ENCODE assay signal across 1 cellular context in the genomic region with DNA sequence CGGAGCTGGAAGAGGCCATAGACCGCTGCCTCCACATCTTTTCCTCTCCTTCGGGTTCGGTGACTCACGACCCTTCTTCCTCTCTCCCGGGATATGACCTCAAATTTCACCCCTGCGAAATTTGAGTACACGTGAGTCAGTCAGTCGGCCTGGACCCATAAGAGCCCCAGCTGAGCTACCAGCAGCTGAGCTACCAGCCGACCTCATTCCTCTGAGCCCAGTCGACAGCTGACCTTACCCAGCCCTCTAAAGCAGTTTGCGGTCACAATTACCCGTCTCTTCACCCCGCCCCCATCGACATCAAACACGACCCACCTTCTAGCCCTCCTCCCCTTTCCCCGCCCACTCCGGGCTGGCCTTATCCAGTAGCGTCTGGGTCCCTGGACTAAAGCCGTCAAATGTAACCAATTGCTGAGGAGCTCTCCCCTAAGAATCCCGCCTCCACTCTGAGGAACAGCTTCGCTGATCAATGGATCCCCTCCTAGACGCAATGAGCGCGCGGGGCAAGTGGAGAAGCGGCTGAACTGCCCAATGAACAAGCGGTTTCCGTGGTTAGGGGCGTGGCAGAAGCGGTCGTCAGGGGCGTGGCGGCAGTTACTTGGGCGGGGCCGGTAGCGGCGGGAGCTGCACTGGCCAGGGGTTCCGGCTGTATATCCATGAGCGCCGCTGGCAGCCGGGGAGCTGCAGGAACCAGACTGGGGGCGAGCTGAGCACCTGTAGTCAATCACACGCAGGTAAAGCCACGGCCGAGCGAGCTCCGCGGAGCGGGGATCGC.
TF ChIP-seq lines count a peak whose summit lies in the region.

A gene with protein sequence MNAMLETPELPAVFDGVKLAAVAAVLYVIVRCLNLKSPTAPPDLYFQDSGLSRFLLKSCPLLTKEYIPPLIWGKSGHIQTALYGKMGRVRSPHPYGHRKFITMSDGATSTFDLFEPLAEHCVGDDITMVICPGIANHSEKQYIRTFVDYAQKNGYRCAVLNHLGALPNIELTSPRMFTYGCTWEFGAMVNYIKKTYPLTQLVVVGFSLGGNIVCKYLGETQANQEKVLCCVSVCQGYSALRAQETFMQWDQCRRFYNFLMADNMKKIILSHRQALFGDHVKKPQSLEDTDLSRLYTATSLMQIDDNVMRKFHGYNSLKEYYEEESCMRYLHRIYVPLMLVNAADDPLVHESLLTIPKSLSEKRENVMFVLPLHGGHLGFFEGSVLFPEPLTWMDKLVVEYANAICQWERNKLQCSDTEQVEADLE (plus strand): TSS at position 627 of the 775 bp plus-strand sequence. CDS start 27,872 bp downstream, outside the sequence.

TF ChIP-seq in GM12878, 131 proteins besides CTCF, POLR2A, EP300 and RAD21 (continued from another document and continues in another):
- TF ChIP-seq, protein P1, sequence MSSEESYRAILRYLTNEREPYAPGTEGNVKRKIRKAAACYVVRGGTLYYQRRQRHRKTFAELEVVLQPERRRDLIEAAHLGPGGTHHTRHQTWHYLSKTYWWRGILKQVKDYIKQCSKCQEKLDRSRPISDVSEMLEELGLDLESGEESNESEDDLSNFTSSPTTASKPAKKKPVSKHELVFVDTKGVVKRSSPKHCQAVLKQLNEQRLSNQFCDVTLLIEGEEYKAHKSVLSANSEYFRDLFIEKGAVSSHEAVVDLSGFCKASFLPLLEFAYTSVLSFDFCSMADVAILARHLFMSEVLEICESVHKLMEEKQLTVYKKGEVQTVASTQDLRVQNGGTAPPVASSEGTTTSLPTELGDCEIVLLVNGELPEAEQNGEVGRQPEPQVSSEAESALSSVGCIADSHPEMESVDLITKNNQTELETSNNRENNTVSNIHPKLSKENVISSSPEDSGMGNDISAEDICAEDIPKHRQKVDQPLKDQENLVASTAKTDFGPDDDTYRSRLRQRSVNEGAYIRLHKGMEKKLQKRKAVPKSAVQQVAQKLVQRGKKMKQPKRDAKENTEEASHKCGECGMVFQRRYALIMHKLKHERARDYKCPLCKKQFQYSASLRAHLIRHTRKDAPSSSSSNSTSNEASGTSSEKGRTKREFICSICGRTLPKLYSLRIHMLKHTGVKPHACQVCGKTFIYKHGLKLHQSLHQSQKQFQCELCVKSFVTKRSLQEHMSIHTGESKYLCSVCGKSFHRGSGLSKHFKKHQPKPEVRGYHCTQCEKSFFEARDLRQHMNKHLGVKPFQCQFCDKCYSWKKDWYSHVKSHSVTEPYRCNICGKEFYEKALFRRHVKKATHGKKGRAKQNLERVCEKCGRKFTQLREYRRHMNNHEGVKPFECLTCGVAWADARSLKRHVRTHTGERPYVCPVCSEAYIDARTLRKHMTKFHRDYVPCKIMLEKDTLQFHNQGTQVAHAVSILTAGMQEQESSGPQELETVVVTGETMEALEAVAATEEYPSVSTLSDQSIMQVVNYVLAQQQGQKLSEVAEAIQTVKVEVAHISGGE (CRISPR knock-in tag; IDR thresholded peaks at IDR 0.05) = no peak
- TF ChIP-seq, protein P2, sequence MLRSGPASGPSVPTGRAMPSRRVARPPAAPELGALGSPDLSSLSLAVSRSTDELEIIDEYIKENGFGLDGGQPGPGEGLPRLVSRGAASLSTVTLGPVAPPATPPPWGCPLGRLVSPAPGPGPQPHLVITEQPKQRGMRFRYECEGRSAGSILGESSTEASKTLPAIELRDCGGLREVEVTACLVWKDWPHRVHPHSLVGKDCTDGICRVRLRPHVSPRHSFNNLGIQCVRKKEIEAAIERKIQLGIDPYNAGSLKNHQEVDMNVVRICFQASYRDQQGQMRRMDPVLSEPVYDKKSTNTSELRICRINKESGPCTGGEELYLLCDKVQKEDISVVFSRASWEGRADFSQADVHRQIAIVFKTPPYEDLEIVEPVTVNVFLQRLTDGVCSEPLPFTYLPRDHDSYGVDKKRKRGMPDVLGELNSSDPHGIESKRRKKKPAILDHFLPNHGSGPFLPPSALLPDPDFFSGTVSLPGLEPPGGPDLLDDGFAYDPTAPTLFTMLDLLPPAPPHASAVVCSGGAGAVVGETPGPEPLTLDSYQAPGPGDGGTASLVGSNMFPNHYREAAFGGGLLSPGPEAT (IDR thresholded peaks at IDR 0.05; ENCODE audit: low read depth) = 0 out of 2 replicates have a peak, but pooled peaks have one; percentile 43
- TF ChIP-seq CBX3 (IDR thresholded peaks at IDR 0.05; ENCODE audit: borderline replicate concordance, low read depth) (no peak), KAT2A (conservative IDR thresholded peaks at IDR 0.05; ENCODE audit: control insufficient read depth, low read depth, low read length) (no peak), MTA2 (IDR thresholded peaks at IDR 0.05; ENCODE audit: low read depth) (peak; percentile 73), NFXL1 (IDR thresholded peaks at IDR 0.05; ENCODE audit: borderline replicate concordance) (no peak), SREBF2 (IDR thresholded peaks at IDR 0.05; ENCODE audit: low read length) (no peak), NR2F1 (conservative IDR thresholded peaks at IDR 0.05) (peak; percentile 91), MTA3 (IDR thresholded peaks at IDR 0.05; ENCODE audit: borderline replicate concordance, low read length) (no peak), MYC (IDR thresholded peaks at IDR 0.05; ENCODE audit: insufficient read depth, insufficient read length, insufficient replicate concordance, low read length, severe bottlenecking) (no peak), STAT3 (IDR thresholded peaks at IDR 0.05; ENCODE audit: low read depth, low read length) (no peak), CREM (IDR thresholded peaks at IDR 0.05; ENCODE audit: low read depth) (peak; percentile 88), IKZF1 (conservative IDR thresholded peaks at IDR 0.05) (no peak; the same call in 1 of the 2 replicates), ETV6 (conservative IDR thresholded peaks at IDR 0.05 in 1 of 2, IDR thresholded peaks at IDR 0.05 in 1 of 2; ENCODE audit: borderline replicate concordance in 1 of 2, low read depth in 1 of 2) (no peak), MXI1 (IDR thresholded peaks at IDR 0.05; ENCODE audit: low read depth, low read length) (peak; percentile 87), CHD2 (IDR thresholded peaks at IDR 0.05; ENCODE audit: borderline replicate concordance, low read depth, low read length) (peak; percentile 98), TBL1XR1 (IDR thresholded peaks at IDR 0.05; ENCODE audit: low read depth, low read length) (no peak), YBX1 (IDR thresholded peaks at IDR 0.05) (no peak), BCL3 (IDR thresholded peaks at IDR 0.05; ENCODE audit: borderline replicate concordance, insufficient read depth, low read depth, low read length, poor library complexity, severe bottlenecking) (no peak), DPF2 (IDR thresholded peaks at IDR 0.05) (peak; percentile 100), MLLT1 (IDR thresholded peaks at IDR 0.05) (peak; percentile 91), HDGF (IDR thresholded peaks at IDR 0.05) (peak; percentile 97), SMARCA5 (IDR thresholded peaks at IDR 0.05) (no peak), EZH2 (IDR thresholded peaks at IDR 0.05; ENCODE audit: borderline replicate concordance, control insufficient read depth, low read depth, low read length) (no peak), HDAC2 (IDR thresholded peaks at IDR 0.05) (no peak), JUND (IDR thresholded peaks at IDR 0.05; ENCODE audit: low read depth, low read length) (no peak), POLR2AphosphoS2 (IDR thresholded peaks at IDR 0.05; ENCODE audit: low read depth, low read length) (no peak; the same call in 1 of the 2 replicates)
- TF ChIP-seq, protein P3, sequence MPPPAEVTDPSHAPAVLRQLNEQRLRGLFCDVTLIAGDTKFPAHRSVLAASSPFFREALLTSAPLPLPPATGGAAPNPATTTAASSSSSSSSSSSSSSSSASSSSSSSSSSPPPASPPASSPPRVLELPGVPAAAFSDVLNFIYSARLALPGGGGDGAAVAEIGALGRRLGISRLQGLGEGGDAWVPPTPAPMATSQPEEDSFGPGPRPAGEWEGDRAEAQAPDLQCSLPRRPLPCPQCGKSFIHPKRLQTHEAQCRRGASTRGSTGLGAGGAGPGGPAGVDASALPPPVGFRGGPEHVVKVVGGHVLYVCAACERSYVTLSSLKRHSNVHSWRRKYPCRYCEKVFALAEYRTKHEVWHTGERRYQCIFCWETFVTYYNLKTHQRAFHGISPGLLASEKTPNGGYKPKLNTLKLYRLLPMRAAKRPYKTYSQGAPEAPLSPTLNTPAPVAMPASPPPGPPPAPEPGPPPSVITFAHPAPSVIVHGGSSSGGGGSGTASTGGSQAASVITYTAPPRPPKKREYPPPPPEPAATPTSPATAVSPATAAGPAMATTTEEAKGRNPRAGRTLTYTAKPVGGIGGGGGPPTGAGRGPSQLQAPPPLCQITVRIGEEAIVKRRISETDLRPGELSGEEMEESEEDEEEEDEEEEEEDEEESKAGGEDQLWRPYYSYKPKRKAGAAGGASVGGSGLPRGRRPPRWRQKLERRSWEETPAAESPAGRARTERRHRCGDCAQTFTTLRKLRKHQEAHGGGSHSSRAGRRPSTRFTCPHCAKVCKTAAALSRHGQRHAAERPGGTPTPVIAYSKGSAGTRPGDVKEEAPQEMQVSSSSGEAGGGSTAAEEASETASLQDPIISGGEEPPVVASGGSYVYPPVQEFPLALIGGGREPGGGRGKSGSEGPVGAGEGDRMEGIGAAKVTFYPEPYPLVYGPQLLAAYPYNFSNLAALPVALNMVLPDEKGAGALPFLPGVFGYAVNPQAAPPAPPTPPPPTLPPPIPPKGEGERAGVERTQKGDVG (CRISPR knock-in tag; IDR thresholded peaks at IDR 0.05) = no peak
- TF ChIP-seq, protein P4, sequence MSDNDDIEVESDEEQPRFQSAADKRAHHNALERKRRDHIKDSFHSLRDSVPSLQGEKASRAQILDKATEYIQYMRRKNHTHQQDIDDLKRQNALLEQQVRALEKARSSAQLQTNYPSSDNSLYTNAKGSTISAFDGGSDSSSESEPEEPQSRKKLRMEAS (IDR thresholded peaks at IDR 0.05; ENCODE audit: low read depth, low read length) = no peak
- TF ChIP-seq, protein P5, sequence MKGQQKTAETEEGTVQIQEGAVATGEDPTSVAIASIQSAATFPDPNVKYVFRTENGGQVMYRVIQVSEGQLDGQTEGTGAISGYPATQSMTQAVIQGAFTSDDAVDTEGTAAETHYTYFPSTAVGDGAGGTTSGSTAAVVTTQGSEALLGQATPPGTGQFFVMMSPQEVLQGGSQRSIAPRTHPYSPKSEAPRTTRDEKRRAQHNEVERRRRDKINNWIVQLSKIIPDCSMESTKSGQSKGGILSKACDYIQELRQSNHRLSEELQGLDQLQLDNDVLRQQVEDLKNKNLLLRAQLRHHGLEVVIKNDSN (IDR thresholded peaks at IDR 0.05; ENCODE audit: borderline replicate concordance, extremely low read length, insufficient read depth, low read depth, low read length) = no peak
- TF ChIP-seq, protein P6, sequence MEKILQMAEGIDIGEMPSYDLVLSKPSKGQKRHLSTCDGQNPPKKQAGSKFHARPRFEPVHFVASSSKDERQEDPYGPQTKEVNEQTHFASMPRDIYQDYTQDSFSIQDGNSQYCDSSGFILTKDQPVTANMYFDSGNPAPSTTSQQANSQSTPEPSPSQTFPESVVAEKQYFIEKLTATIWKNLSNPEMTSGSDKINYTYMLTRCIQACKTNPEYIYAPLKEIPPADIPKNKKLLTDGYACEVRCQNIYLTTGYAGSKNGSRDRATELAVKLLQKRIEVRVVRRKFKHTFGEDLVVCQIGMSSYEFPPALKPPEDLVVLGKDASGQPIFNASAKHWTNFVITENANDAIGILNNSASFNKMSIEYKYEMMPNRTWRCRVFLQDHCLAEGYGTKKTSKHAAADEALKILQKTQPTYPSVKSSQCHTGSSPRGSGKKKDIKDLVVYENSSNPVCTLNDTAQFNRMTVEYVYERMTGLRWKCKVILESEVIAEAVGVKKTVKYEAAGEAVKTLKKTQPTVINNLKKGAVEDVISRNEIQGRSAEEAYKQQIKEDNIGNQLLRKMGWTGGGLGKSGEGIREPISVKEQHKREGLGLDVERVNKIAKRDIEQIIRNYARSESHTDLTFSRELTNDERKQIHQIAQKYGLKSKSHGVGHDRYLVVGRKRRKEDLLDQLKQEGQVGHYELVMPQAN (conservative IDR thresholded peaks at IDR 0.05) = peak; percentile 84
- TF ChIP-seq, protein P7, sequence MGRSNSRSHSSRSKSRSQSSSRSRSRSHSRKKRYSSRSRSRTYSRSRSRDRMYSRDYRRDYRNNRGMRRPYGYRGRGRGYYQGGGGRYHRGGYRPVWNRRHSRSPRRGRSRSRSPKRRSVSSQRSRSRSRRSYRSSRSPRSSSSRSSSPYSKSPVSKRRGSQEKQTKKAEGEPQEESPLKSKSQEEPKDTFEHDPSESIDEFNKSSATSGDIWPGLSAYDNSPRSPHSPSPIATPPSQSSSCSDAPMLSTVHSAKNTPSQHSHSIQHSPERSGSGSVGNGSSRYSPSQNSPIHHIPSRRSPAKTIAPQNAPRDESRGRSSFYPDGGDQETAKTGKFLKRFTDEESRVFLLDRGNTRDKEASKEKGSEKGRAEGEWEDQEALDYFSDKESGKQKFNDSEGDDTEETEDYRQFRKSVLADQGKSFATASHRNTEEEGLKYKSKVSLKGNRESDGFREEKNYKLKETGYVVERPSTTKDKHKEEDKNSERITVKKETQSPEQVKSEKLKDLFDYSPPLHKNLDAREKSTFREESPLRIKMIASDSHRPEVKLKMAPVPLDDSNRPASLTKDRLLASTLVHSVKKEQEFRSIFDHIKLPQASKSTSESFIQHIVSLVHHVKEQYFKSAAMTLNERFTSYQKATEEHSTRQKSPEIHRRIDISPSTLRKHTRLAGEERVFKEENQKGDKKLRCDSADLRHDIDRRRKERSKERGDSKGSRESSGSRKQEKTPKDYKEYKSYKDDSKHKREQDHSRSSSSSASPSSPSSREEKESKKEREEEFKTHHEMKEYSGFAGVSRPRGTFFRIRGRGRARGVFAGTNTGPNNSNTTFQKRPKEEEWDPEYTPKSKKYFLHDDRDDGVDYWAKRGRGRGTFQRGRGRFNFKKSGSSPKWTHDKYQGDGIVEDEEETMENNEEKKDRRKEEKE (IDR thresholded peaks at IDR 0.05) = no peak
- TF ChIP-seq, protein P8, sequence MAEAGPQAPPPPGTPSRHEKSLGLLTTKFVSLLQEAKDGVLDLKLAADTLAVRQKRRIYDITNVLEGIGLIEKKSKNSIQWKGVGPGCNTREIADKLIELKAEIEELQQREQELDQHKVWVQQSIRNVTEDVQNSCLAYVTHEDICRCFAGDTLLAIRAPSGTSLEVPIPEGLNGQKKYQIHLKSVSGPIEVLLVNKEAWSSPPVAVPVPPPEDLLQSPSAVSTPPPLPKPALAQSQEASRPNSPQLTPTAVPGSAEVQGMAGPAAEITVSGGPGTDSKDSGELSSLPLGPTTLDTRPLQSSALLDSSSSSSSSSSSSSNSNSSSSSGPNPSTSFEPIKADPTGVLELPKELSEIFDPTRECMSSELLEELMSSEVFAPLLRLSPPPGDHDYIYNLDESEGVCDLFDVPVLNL (IDR thresholded peaks at IDR 0.05; ENCODE audit: low read depth, low read length) = no peak
